Comparison of ENCODE assay signal across 12 cellular contexts in the genomic region with DNA sequence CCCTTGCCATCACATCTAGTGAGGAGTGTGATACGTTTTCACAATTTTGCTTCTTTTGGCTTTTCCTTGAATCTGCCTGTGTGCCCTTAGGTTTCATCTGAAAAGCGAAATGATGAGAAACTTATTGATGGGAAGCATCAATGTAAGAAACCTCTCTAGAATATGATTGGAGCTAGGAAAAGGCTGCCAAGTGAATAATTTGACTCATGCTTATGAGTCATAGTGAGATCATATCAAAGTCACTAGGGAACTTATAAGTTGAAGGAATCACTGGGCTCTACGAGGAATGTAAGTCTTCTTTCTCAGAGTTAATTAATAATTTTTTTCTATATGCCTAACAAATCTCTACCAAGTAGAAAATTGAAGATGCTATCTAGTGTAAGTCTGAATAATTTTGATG. TPM values are rescaled to one million over a fixed set of nuclear protein-coding genes. Genes with fewer than 3 reads are reported as not detected.
DNase-seq lines count a peak whose midpoint lies in the region; ATAC-seq, FAIRE-seq and TF ChIP-seq lines count a peak whose summit lies in the region.
"Had no signal": no experiment of that assay in that cellular context is flagged by ENCODE, and none has a peak within 500 bp of the region (broad histone marks: within the 10 kb centered on the region; RNA-seq: fewer than 3 reads in every experiment).

No MANE protein-coding gene starts in this region.

- H3K27ac ChIP-seq in RWPE2 (ENCODE audit: poor library complexity, severe bottlenecking), result no peak overlapping the region
- H3K27ac ChIP-seq in fibroblast of lung (ENCODE audit: insufficient read depth, low read length), result peak overlapping the region; percentile 37
- H3K27ac ChIP-seq in small intestine (ENCODE audit: low read depth in 1 of 2, low read length in 1 of 2), result no peak overlapping the region
- H3K27ac ChIP-seq: neutrophil had no signal

- no peak overlapping the region for H3K9ac ChIP-seq in fibroblast of lung (ENCODE audit: insufficient read depth, low read length)

- H3K9me3 Mint-ChIP-seq in activated T-cell treated with anti-CD3 and anti-CD28 coated beads, Interleukin-2, amount 50 U/mL, for 72 hours, result no peaks in the 10 kb centered on the region
- H3K9me3 Mint-ChIP-seq in activated CD8-positive, alpha-beta memory T cell treated with anti-CD3 and anti-CD28 coated beads, Interleukin-2, amount 10 ng/mL, durations not matched to agents 7 days and 5 days (ENCODE audit: low read depth), result no peaks in the 10 kb centered on the region
- H3K9me3 Mint-ChIP-seq: activated CD4-positive, alpha-beta memory T cell treated with anti-CD3 and anti-CD28 coated beads, Interleukin-2, amount 10 ng/mL, durations not matched to agents 7 days and 5 days had no signal

- H3K27me3 ChIP-seq in RWPE2 (ENCODE audit: insufficient read depth, poor library complexity, severe bottlenecking), result no peaks in the 10 kb centered on the region
- H3K27me3 ChIP-seq in fibroblast of lung (ENCODE audit: control insufficient read depth, insufficient read depth, low read length), result no peaks in the 10 kb centered on the region
- no peaks in the 10 kb centered on the region for H3K27me3 ChIP-seq in small intestine (ENCODE audit: control insufficient read depth in 2 of 2, insufficient read depth in 2 of 2, low read length in 2 of 2)
- H3K27me3 ChIP-seq: neutrophil had no signal

- peaks cover 29% of the 10 kb centered on the region for H3K4me1 Mint-ChIP-seq in activated T-cell treated with anti-CD3 and anti-CD28 coated beads, Interleukin-2, amount 50 U/mL, for 72 hours (ENCODE audit: low read depth)
- peaks cover under 1% of the 10 kb centered on the region for H3K4me1 Mint-ChIP-seq in activated CD8-positive, alpha-beta memory T cell treated with anti-CD3 and anti-CD28 coated beads, Interleukin-2, amount 10 ng/mL, durations not matched to agents 7 days and 5 days

- H3K36me3 Mint-ChIP-seq in activated T-cell treated with anti-CD3 and anti-CD28 coated beads, Interleukin-2, amount 50 U/mL, for 72 hours (ENCODE audit: insufficient read depth in 2 of 2), result peaks cover 0 to under 1% of the 10 kb centered on the region in 2 donors
- peaks cover 3% of the 10 kb centered on the region for H3K36me3 Mint-ChIP-seq in activated CD8-positive, alpha-beta memory T cell treated with anti-CD3 and anti-CD28 coated beads, Interleukin-2, amount 10 ng/mL, durations not matched to agents 7 days and 5 days

- H3K4me3 Mint-ChIP-seq in activated T-cell treated with anti-CD3 and anti-CD28 coated beads, Interleukin-2, amount 50 U/mL, for 72 hours, result no peak overlapping the region
- H3K4me3 Mint-ChIP-seq in activated CD8-positive, alpha-beta memory T cell treated with anti-CD3 and anti-CD28 coated beads, Interleukin-2, amount 10 ng/mL, durations not matched to agents 7 days and 5 days, result no peak overlapping the region
- H3K4me3 Mint-ChIP-seq: activated CD4-positive, alpha-beta memory T cell treated with anti-CD3 and anti-CD28 coated beads, Interleukin-2, amount 10 ng/mL, durations not matched to agents 7 days and 5 days; CD14-positive monocyte had no signal

- WGBS in small intestine, 3 donors, result 74 to 76% (median 75%) methylated on average over 3 of the region's 3 CpGs

- CTCF ChIA-PET in activated CD8-positive, alpha-beta memory T cell treated with anti-CD3 and anti-CD28 coated beads, Interleukin-2, amount 10 ng/mL, durations not matched to agents 7 days and 5 days (lab: Charles Lee), result no interaction called here

- no peaks in the 10 kb centered on the region for H4K20me1 ChIP-seq in fibroblast of lung (ENCODE audit: control insufficient read depth, extremely low read depth, insufficient read depth, low read length)

- no peak for FAIRE-seq in small intestine (lab: Jason Lieb, UNC)

- no peak overlapping the region for H2AFZ ChIP-seq in fibroblast of lung (ENCODE audit: low read length)

- H3K4me3 ChIP-seq in RWPE2 (ENCODE audit: severe bottlenecking), result no peak overlapping the region
- H3K4me3 ChIP-seq in fibroblast of lung (replicated peaks in 1 of 4; ENCODE audit: control extremely low read depth in 1 of 4, insufficient read depth in 1 of 4, low read depth in 3 of 4, low read length in 4 of 4), result no peak overlapping the region
- H3K4me3 ChIP-seq in small intestine (ENCODE audit: low read depth in 1 of 2, low read length in 2 of 2), result no peak overlapping the region

- no peaks in the 10 kb centered on the region for H3K9me3 ChIP-seq in RWPE2 (ENCODE audit: severe bottlenecking)
- peaks cover 2% of the 10 kb centered on the region for H3K9me3 ChIP-seq in fibroblast of lung (ENCODE audit: control insufficient read depth, insufficient read depth, low read depth, low read length)
- H3K9me3 ChIP-seq in small intestine (ENCODE audit: control insufficient read depth, low read depth), result no peaks in the 10 kb centered on the region
- H3K9me3 ChIP-seq: neutrophil had no signal

- no peak for DNase-seq in activated T-cell treated with anti-CD3 and anti-CD28 coated beads, Interleukin-2, amount 50 U/mL, for 72 hours
- DNase-seq in activated T-cell treated with anti-CD3 and anti-CD28 coated beads for 4 hours (no peak), RWPE2 (ENCODE audit: low spot score) (no peak), fibroblast of lung (ENCODE audit: low read depth in 2 of 2) (peak; percentile 95 to 96), small intestine (peak; percentile 46)
- no peak for DNase-seq in activated CD8-positive, alpha-beta memory T cell treated with anti-CD3 and anti-CD28 coated beads, Interleukin-2, amount 10 ng/mL, durations not matched to agents 7 days and 5 days
- DNase-seq: activated CD4-positive, alpha-beta memory T cell treated with anti-CD3 and anti-CD28 coated beads, Interleukin-2, amount 10 ng/mL, durations not matched to agents 7 days and 5 days; NCI-H146 had no signal

- peaks cover 17% of the 10 kb centered on the region for H3K36me3 ChIP-seq in RWPE2 (ENCODE audit: low read depth)
- peaks cover 3% of the 10 kb centered on the region for H3K36me3 ChIP-seq in fibroblast of lung (ENCODE audit: control insufficient read depth, insufficient read depth, low read length)
- peaks cover 0 to 2% of the 10 kb centered on the region in 2 donors for H3K36me3 ChIP-seq in small intestine (ENCODE audit: control insufficient read depth in 2 of 2, insufficient read depth in 2 of 2, low read length in 2 of 2)

- H3K79me2 ChIP-seq in fibroblast of lung (ENCODE audit: control insufficient read depth, insufficient read depth, low read length), result peaks cover 17% of the 10 kb centered on the region

- peak overlapping the region; percentile 70 for H3K27ac Mint-ChIP-seq in activated T-cell treated with anti-CD3 and anti-CD28 coated beads, Interleukin-2, amount 50 U/mL, for 72 hours
- H3K27ac Mint-ChIP-seq in activated CD8-positive, alpha-beta memory T cell treated with anti-CD3 and anti-CD28 coated beads, Interleukin-2, amount 10 ng/mL, durations not matched to agents 7 days and 5 days, result no peak overlapping the region
- H3K27ac Mint-ChIP-seq: activated CD4-positive, alpha-beta memory T cell treated with anti-CD3 and anti-CD28 coated beads, Interleukin-2, amount 10 ng/mL, durations not matched to agents 7 days and 5 days had no signal

- no peak overlapping the region for H3K4me2 ChIP-seq in fibroblast of lung (ENCODE audit: extremely low read depth, insufficient read depth, low read length)

- ATAC-seq in activated T-cell treated with anti-CD3 and anti-CD28 coated beads, Interleukin-2, amount 50 U/mL, for 72 hours (replicated peaks in 1 of 2), result peak in 1 of 2 donors; percentile 32
- ATAC-seq in RWPE2 (ENCODE audit: low read depth) (peak; percentile 83), GM21360 (IDR thresholded peaks at IDR 0.05; ENCODE audit: unreplicated experiment) (no peak), GM19324 (IDR thresholded peaks at IDR 0.05; ENCODE audit: low FRiP score, unreplicated experiment) (no peak)
- no peak for ATAC-seq in activated CD8-positive, alpha-beta memory T cell treated with anti-CD3 and anti-CD28 coated beads, Interleukin-2, amount 10 ng/mL, durations not matched to agents 7 days and 5 days

- TF ChIP-seq CTCF in RWPE2 (IDR thresholded peaks at IDR 0.05; ENCODE audit: poor library complexity, severe bottlenecking) (no peak), fibroblast of lung (conservative IDR thresholded peaks at IDR 0.05 in 1 of 2, IDR thresholded peaks at IDR 0.05 in 1 of 2; ENCODE audit: low read depth in 1 of 2, low read length in 2 of 2) (no peak)

- no peaks in the 10 kb centered on the region for H3K27me3 Mint-ChIP-seq in activated T-cell treated with anti-CD3 and anti-CD28 coated beads, Interleukin-2, amount 50 U/mL, for 72 hours (ENCODE audit: low read depth)
- H3K27me3 Mint-ChIP-seq in activated CD8-positive, alpha-beta memory T cell treated with anti-CD3 and anti-CD28 coated beads, Interleukin-2, amount 10 ng/mL, durations not matched to agents 7 days and 5 days, result no peaks in the 10 kb centered on the region
- H3K27me3 Mint-ChIP-seq: activated CD4-positive, alpha-beta memory T cell treated with anti-CD3 and anti-CD28 coated beads, Interleukin-2, amount 10 ng/mL, durations not matched to agents 7 days and 5 days had no signal

- H3K4me1 ChIP-seq in RWPE2 (ENCODE audit: insufficient read depth, poor library complexity, severe bottlenecking) (peaks cover 26% of the 10 kb centered on the region), fibroblast of lung (ENCODE audit: control insufficient read depth, extremely low read depth, insufficient read depth, low read length) (peaks cover 3% of the 10 kb centered on the region), small intestine (ENCODE audit: control insufficient read depth in 2 of 2, insufficient read depth in 1 of 2, low read depth in 1 of 2, low read length in 1 of 2) (peaks cover 0 to 2% of the 10 kb centered on the region in 2 donors)

RNA-seq across cellular contexts. Expression of gene GLRX5, which starts 10.9 kb away (rescaled TPM):
- 10 to 100 TPM; 23.1 to 26.3 TPM for total RNA-seq in activated T-cell treated with anti-CD3 and anti-CD28 coated beads, Interleukin-2, amount 50 U/mL, for 72 hours
- 28.4 and 28.5 TPM in 2 replicates for total RNA-seq in fibroblast of lung
- polyA plus RNA-seq in fibroblast of lung (47.6 and 53.5 TPM in 2 replicates), small intestine (10 to 100 TPM; 53.5 to 80.5 (median 54.0) TPM)
- polyA plus RNA-seq in fibroblast of lung (2012), result 38.1 and 43.4 TPM in 2 replicates
- polyA minus RNA-seq in fibroblast of lung (ENCODE audit: low replicate concordance), result 3.4 and 8.7 TPM in 2 replicates
- total RNA-seq in activated CD8-positive, alpha-beta memory T cell treated with anti-CD3 and anti-CD28 coated beads, Interleukin-2, amount 10 ng/mL, durations not matched to agents 7 days and 5 days, result 10 to 100 TPM; 36.4 to 48.5 TPM

RNA-seq across cellular contexts. Expression of gene SYNE3, which starts 29.3 kb away (rescaled TPM):
- 10 to 100 TPM; 59.9 to 66.2 TPM for total RNA-seq in activated T-cell treated with anti-CD3 and anti-CD28 coated beads, Interleukin-2, amount 50 U/mL, for 72 hours
- total RNA-seq in fibroblast of lung, result 15.9 and 24.1 TPM in 2 replicates
- 4.9 and 8.7 TPM in 2 replicates for polyA plus RNA-seq in fibroblast of lung
- polyA plus RNA-seq in fibroblast of lung (2012), result 5.8 and 7.4 TPM in 2 replicates
- polyA minus RNA-seq in fibroblast of lung (ENCODE audit: low replicate concordance), result 15.2 and 31.5 TPM in 2 replicates
- polyA plus RNA-seq in small intestine, result 1 to 10 TPM in 2 of 3 donors, under 1 TPM in 1; 0.81 to 5.0 (median 1.8) TPM
- 10 to 100 TPM; 65.8 to 81.6 TPM for total RNA-seq in activated CD8-positive, alpha-beta memory T cell treated with anti-CD3 and anti-CD28 coated beads, Interleukin-2, amount 10 ng/mL, durations not matched to agents 7 days and 5 days

Comparison
In these comparisons a context has a peak if more than half of its experiments do, and no peak if none do; other contexts are left out.
1. DNase-seq: peak in fibroblast of lung (2 of 2) and small intestine (single experiment); none in activated T-cell treated with anti-CD3 and anti-CD28 coated beads, Interleukin-2, amount 50 U/mL, for 72 hours (0 of 2), activated T-cell treated with anti-CD3 and anti-CD28 coated beads for 4 hours (single experiment), RWPE2 (single experiment) and activated CD8-positive, alpha-beta memory T cell treated with anti-CD3 and anti-CD28 coated beads, Interleukin-2, amount 10 ng/mL, durations not matched to agents 7 days and 5 days (single experiment).